ENCODE assay signal across 17 cellular contexts in genomic region chr6:13463941-13464340, GRCh38.
"Had no signal": no experiment of that assay in that cellular context is flagged by ENCODE, and none has a peak within 500 bp of the region (broad histone marks: within the 10 kb centered on the region; RNA-seq: fewer than 3 reads in every experiment).

No MANE protein-coding gene starts in this region.

- H3K27me3 ChIP-seq: esophagus muscularis mucosa, hepatocyte, right lobe of liver, suprapubic skin had no signal

- H3K79me2 ChIP-seq: hepatocyte had no signal

- H3K9me3 Mint-ChIP-seq: activated T-helper 17 cell treated with anti-CD3 and anti-CD28 coated beads, Interleukin-2, amount 50 U/mL, for 72 hours; stimulated activated naive CD8-positive, alpha-beta T cell treated with anti-CD3 and anti-CD28 coated beads, Interleukin-15, Interleukin-2, amounts not matched to agents 100 ng/mL and 50 ng/mL, for 24 hours; WTC11 had no signal

- H3K27ac ChIP-seq: esophagus muscularis mucosa, hepatocyte, left ventricle myocardium inferior, right lobe of liver, suprapubic skin had no signal

- H3K27ac Mint-ChIP-seq: activated T-helper 17 cell treated with anti-CD3 and anti-CD28 coated beads, Interleukin-2, amount 50 U/mL, for 72 hours; progenitor cell of endocrine pancreas; WTC11 had no signal

- H3K36me3 ChIP-seq: right lobe of liver, suprapubic skin had no signal

- DNase-seq: activated CD4-positive, alpha-beta T cell treated with anti-CD3 and anti-CD28 coated beads for 48 hours; activated naive CD4-positive, alpha-beta T cell treated with Interleukin-2 at 50 U/mL for 16 hours; activated T-cell treated with anti-CD3 and anti-CD28 coated beads for 4 hours; left ventricle myocardium inferior; mucosa of descending colon; naive thymus-derived CD8-positive, alpha-beta T cell; nucleus accumbens; right lobe of liver; SW 1271; trophoblast cell had no signal

- H3K4me3 Mint-ChIP-seq: activated T-helper 17 cell treated with anti-CD3 and anti-CD28 coated beads, Interleukin-2, amount 50 U/mL, for 72 hours; naive thymus-derived CD8-positive, alpha-beta T cell; stimulated activated naive CD8-positive, alpha-beta T cell treated with anti-CD3 and anti-CD28 coated beads, Interleukin-15, Interleukin-2, amounts not matched to agents 100 ng/mL and 50 ng/mL, for 24 hours; WTC11 had no signal

- H3K27me3 Mint-ChIP-seq: activated T-helper 17 cell treated with anti-CD3 and anti-CD28 coated beads, Interleukin-2, amount 50 U/mL, for 72 hours; naive thymus-derived CD8-positive, alpha-beta T cell; stimulated activated naive CD8-positive, alpha-beta T cell treated with anti-CD3 and anti-CD28 coated beads, Interleukin-15, Interleukin-2, amounts not matched to agents 100 ng/mL and 50 ng/mL, for 24 hours had no signal

- H3K4me3 ChIP-seq: esophagus muscularis mucosa, hepatocyte, left ventricle myocardium inferior, mucosa of descending colon, right lobe of liver, suprapubic skin had no signal

- H3K9me3 ChIP-seq: esophagus muscularis mucosa, mucosa of descending colon, right lobe of liver, suprapubic skin had no signal

- H2AFZ ChIP-seq: hepatocyte had no signal

- ATAC-seq: activated T-helper 17 cell treated with anti-CD3 and anti-CD28 coated beads, Interleukin-2, amount 50 U/mL, for 72 hours; mucosa of descending colon; naive thymus-derived CD8-positive, alpha-beta T cell; right lobe of liver had no signal
